ENCODE assay signal across 1 cellular context in the genomic region with DNA sequence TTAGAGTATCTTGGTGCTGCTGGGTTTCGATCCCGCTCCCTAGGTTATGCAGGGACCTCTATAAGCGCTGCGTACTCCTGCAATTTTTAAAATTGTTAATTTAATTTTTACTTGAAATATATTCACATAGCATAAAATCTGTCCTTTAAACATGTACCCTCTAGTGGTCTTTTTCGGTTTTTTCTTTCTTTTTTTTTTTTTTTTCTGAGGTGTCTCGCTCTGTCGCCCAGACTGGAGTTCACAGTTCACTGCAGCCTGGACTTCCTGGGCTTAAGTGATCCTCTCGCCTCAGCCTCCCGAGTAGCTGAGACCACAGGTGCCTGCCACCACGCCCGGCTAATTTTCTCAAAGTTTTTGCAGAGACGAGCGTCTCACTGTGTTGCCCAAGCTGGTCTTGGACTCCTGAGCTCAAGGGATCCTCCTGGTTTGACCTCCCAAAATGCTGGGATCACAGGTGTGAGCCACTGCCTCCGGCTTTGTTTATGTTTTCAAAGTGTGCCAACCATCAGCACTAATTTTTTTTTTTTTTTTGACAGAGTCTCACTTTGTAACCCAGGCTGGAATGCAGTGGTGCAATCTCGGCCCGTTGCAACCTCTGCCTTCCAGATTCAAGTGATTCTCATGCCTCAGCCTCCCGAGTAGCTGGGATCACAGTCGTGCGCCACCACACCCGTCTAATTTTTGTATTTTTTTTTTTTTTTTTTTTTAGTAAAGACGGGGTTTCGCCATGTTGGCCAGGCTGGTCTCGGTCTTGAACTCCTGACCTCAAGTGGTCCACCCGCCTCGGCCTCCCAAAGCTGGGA.
TF ChIP-seq lines count a peak whose summit lies in the region.

No MANE protein-coding gene starts in this region.

TF ChIP-seq in HepG2, 621 proteins besides CTCF, POLR2A, EP300 and RAD21 (continued from another document and continues in another):
- TF ChIP-seq ETS1 (CRISPR knock-in tag; IDR thresholded peaks at IDR 0.05) (no peak), ZNF816 (CRISPR knock-in tag; IDR thresholded peaks at IDR 0.05; ENCODE audit: borderline replicate concordance) (peak; percentile 46; the same call in 1 of the 2 replicates), ZNF629 (CRISPR knock-in tag; conservative IDR thresholded peaks at IDR 0.05) (0 out of 2 replicates have a peak, but pooled peaks have one; percentile 5), SYNCRIP (IDR thresholded peaks at IDR 0.05; ENCODE audit: insufficient read depth, low read depth, low read length) (no peak), RAD51 (IDR thresholded peaks at IDR 0.05; ENCODE audit: borderline replicate concordance) (no peak), AHDC1 (CRISPR knock-in tag; IDR thresholded peaks at IDR 0.05; ENCODE audit: borderline replicate concordance) (no peak), TOE1 (CRISPR knock-in tag; IDR thresholded peaks at IDR 0.05) (0 out of 2 replicates have a peak, but pooled peaks have one; percentile 2), HMG20B (CRISPR knock-in tag; conservative IDR thresholded peaks at IDR 0.05) (no peak), MXD4 (CRISPR knock-in tag; IDR thresholded peaks at IDR 0.05) (no peak), ZBED4 (CRISPR knock-in tag; IDR thresholded peaks at IDR 0.05; ENCODE audit: borderline replicate concordance) (no peak), NFE2L1 (CRISPR knock-in tag; IDR thresholded peaks at IDR 0.05; ENCODE audit: borderline replicate concordance) (no peak), ZFYVE20 (CRISPR knock-in tag; IDR thresholded peaks at IDR 0.05; ENCODE audit: borderline replicate concordance, low read depth) (no peak), USF2 (IDR thresholded peaks at IDR 0.05; ENCODE audit: low read depth, low read length) (no peak), USF2 (CRISPR knock-in tag; IDR thresholded peaks at IDR 0.05; ENCODE audit: borderline replicate concordance) (no peak), NR3C1 (CRISPR knock-in tag; IDR thresholded peaks at IDR 0.05) (no peak), GTF2F1 (IDR thresholded peaks at IDR 0.05; ENCODE audit: low read length) (no peak), ZFP82 (CRISPR knock-in tag; IDR thresholded peaks at IDR 0.05; ENCODE audit: borderline replicate concordance) (peak; percentile 66; the same call in 1 of the 2 replicates), ZNF530 (CRISPR knock-in tag; IDR thresholded peaks at IDR 0.05; ENCODE audit: low read depth) (no peak), GATA4 (IDR thresholded peaks at IDR 0.05; ENCODE audit: borderline replicate concordance, low read depth) (no peak; the same call in 1 of the 2 replicates), ASH2L (IDR thresholded peaks at IDR 0.05; ENCODE audit: insufficient read length, low read depth, low read length) (no peak), ZNF547 (CRISPR knock-in tag; IDR thresholded peaks at IDR 0.05) (peak; percentile 13; the same call in 1 of the 2 replicates), ZNF782 (CRISPR knock-in tag; IDR thresholded peaks at IDR 0.05; ENCODE audit: borderline replicate concordance) (no peak; the same call in 1 of the 2 replicates), PHF20 (CRISPR knock-in tag; IDR thresholded peaks at IDR 0.05) (peak; percentile 24), SNAPC2 (CRISPR knock-in tag; IDR thresholded peaks at IDR 0.05) (no peak), BRD4 (CRISPR knock-in tag; IDR thresholded peaks at IDR 0.05) (no peak; the same call in 1 of the 2 replicates), RBM22 (optimal IDR thresholded peaks at IDR 0.05; ENCODE audit: low read length) (no peak), KDM5A (IDR thresholded peaks at IDR 0.05; ENCODE audit: borderline replicate concordance, low read length) (peak; percentile 50; the same call in 1 of the 2 replicates), SAFB2 (CRISPR knock-in tag; IDR thresholded peaks at IDR 0.05; ENCODE audit: borderline replicate concordance, low read depth) (no peak), CBFB (CRISPR knock-in tag; IDR thresholded peaks at IDR 0.05) (no peak), GABPA (IDR thresholded peaks at IDR 0.05; ENCODE audit: low read depth, low read length) (no peak), GABPA (CRISPR knock-in tag; IDR thresholded peaks at IDR 0.05; ENCODE audit: low read depth) (0 out of 2 replicates have a peak, but pooled peaks have one; percentile 63), FOXM1 (CRISPR knock-in tag; IDR thresholded peaks at IDR 0.05) (no peak), MED8 (CRISPR knock-in tag; IDR thresholded peaks at IDR 0.05; ENCODE audit: insufficient replicate concordance) (no peak), KLF6 (CRISPR knock-in tag; IDR thresholded peaks at IDR 0.05) (no peak), ZNF33A (CRISPR knock-in tag; IDR thresholded peaks at IDR 0.05; ENCODE audit: borderline replicate concordance) (peak; percentile 26; the same call in 1 of the 2 replicates), SALL2 (CRISPR knock-in tag; IDR thresholded peaks at IDR 0.05) (no peak), ZNF367 (CRISPR knock-in tag; IDR thresholded peaks at IDR 0.05; ENCODE audit: borderline replicate concordance) (no peak), PAWR (CRISPR knock-in tag; IDR thresholded peaks at IDR 0.05; ENCODE audit: borderline replicate concordance) (no peak)
- TF ChIP-seq, protein P1, sequence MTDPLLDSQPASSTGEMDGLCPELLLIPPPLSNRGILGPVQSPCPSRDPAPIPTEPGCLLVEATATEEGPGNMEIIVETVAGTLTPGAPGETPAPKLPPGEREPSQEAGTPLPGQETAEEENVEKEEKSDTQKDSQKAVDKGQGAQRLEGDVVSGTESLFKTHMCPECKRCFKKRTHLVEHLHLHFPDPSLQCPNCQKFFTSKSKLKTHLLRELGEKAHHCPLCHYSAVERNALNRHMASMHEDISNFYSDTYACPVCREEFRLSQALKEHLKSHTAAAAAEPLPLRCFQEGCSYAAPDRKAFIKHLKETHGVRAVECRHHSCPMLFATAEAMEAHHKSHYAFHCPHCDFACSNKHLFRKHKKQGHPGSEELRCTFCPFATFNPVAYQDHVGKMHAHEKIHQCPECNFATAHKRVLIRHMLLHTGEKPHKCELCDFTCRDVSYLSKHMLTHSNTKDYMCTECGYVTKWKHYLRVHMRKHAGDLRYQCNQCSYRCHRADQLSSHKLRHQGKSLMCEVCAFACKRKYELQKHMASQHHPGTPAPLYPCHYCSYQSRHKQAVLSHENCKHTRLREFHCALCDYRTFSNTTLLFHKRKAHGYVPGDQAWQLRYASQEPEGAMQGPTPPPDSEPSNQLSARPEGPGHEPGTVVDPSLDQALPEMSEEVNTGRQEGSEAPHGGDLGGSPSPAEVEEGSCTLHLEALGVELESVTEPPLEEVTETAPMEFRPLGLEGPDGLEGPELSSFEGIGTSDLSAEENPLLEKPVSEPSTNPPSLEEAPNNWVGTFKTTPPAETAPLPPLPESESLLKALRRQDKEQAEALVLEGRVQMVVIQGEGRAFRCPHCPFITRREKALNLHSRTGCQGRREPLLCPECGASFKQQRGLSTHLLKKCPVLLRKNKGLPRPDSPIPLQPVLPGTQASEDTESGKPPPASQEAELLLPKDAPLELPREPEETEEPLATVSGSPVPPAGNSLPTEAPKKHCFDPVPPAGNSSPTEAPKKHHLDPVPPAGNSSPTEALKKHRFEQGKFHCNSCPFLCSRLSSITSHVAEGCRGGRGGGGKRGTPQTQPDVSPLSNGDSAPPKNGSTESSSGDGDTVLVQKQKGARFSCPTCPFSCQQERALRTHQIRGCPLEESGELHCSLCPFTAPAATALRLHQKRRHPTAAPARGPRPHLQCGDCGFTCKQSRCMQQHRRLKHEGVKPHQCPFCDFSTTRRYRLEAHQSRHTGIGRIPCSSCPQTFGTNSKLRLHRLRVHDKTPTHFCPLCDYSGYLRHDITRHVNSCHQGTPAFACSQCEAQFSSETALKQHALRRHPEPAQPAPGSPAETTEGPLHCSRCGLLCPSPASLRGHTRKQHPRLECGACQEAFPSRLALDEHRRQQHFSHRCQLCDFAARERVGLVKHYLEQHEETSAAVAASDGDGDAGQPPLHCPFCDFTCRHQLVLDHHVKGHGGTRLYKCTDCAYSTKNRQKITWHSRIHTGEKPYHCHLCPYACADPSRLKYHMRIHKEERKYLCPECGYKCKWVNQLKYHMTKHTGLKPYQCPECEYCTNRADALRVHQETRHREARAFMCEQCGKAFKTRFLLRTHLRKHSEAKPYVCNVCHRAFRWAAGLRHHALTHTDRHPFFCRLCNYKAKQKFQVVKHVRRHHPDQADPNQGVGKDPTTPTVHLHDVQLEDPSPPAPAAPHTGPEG (CRISPR knock-in tag; IDR thresholded peaks at IDR 0.05), result peak; percentile 70; the same call in 1 of the 2 replicates
